ENCODE assay signal across 12 cellular contexts in the genomic region with DNA sequence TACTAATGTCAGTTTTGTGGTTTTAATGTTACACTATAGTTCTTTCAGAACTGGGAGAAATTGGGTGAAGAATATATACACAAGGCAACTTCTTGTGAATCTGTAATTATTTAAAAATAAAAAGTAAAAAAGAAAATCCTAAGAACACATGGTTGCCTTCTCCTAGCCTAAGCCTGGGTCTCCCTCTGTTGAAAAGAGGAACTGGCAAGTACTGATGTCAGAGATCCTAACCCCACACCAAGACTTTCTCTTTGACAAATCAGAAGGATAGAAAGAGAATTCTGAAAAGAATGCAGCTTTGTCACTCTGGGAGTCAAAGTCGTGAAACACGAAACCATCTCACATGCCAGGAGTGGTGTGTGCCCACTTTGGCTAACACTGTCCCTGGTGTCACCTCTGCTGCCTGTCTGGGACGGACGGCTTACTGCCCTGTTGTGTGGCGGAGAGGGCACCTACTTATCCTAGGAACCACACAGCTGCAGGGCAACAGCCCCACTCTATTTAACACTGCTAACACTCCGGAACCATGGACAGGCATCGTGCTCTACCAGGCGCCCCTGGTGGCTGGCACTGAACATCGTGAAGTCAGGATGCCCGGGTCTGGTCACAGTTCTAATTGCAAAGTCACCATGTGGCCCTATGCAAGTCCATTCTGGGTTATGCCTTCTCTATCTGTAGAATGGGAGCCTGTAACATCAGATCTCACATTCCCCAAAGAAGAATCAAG.
DNase-seq lines count a peak whose midpoint lies in the region; ATAC-seq and TF ChIP-seq lines count a peak whose summit lies in the region.
"Had no signal": no experiment of that assay in that cellular context is flagged by ENCODE, and none has a peak within 500 bp of the region (broad histone marks: within the 10 kb centered on the region; RNA-seq: fewer than 3 reads in every experiment).

No MANE protein-coding gene starts in this region.

- H2AFZ ChIP-seq in HCT116 (ENCODE audit: low read depth, low read length, poor library complexity, severe bottlenecking): peak overlapping the region; percentile 65

- no peak overlapping the region for H3K27ac Mint-ChIP-seq in CD4-positive, alpha-beta T cell

- no peaks in the 10 kb centered on the region for H3K79me2 ChIP-seq in HCT116 (ENCODE audit: insufficient read depth, low read length)

- H3K27ac ChIP-seq in AG04450 (ENCODE audit: low read depth, low read length) (no peak overlapping the region), HCT116 (ENCODE audit: low read depth, low read length) (no peak overlapping the region), SJCRH30 (no peak overlapping the region)
- H3K27ac ChIP-seq in CD4-positive, alpha-beta T cell (ENCODE audit: low read depth, low read length): no peak overlapping the region

- no peak overlapping the region for H3K4me3 ChIP-seq in AG04450 (ENCODE audit: low read depth, low read length)
- H3K4me3 ChIP-seq in HCT116 (replicated peaks in 1 of 2; ENCODE audit: low read depth in 1 of 2, low read length in 2 of 2): no peak overlapping the region
- H3K4me3 ChIP-seq in SJCRH30: no peak overlapping the region
- H3K4me3 ChIP-seq: lung had no signal

- H3K4me2 ChIP-seq in HCT116 (ENCODE audit: low read length): peak overlapping the region; percentile 51

- H3K36me3 ChIP-seq in HCT116 (ENCODE audit: control insufficient read depth in 1 of 2, insufficient read depth in 2 of 2, low read length in 2 of 2) (no peaks in the 10 kb centered on the region), SJCRH30 (no peaks in the 10 kb centered on the region)

- H3K9ac ChIP-seq in HCT116 (ENCODE audit: low read length): no peak overlapping the region

- no peak for TF ChIP-seq RAD21 in HCT116 (IDR thresholded peaks at IDR 0.05; ENCODE audit: low read depth)

- no peaks in the 10 kb centered on the region for H3K9me2 ChIP-seq in HCT116 (ENCODE audit: insufficient read depth)

- H3K9me3 ChIP-seq in AG04450 (ENCODE audit: control insufficient read depth, insufficient read depth, low read length) (no peaks in the 10 kb centered on the region), HCT116 (ENCODE audit: control insufficient read depth in 1 of 2, insufficient read depth in 1 of 2, low read depth in 1 of 2, low read length in 2 of 2) (no peaks in the 10 kb centered on the region), SJCRH30 (replicated peaks) (no peaks in the 10 kb centered on the region)
- no peaks in the 10 kb centered on the region for H3K9me3 ChIP-seq in CD4-positive, alpha-beta T cell (ENCODE audit: control insufficient read depth, low read length)

- H3K36me3 Mint-ChIP-seq in CD4-positive, alpha-beta T cell (ENCODE audit: low read depth): no peaks in the 10 kb centered on the region

- ATAC-seq in HCT116: peak; percentile 99
- ATAC-seq in left ventricle myocardium superior: peak; percentile 80
- no peak for ATAC-seq in HG02885 (IDR thresholded peaks at IDR 0.05; ENCODE audit: poor library complexity, unreplicated experiment)
- ATAC-seq in CD4-positive, alpha-beta T cell (ENCODE audit: poor library complexity): no peak
- no peak for ATAC-seq in HG03025 (IDR thresholded peaks at IDR 0.05; ENCODE audit: low FRiP score, unreplicated experiment)

- RAD21 ChIA-PET in HCT116 (lab: Charles Lee; ENCODE audit: low non-redundant PET in 1 of 2, low total read pairs in 2 of 2, uncharacterized antibody in 2 of 2, unreplicated experiment in 2 of 2): no interaction called here

- H4K20me1 ChIP-seq in HCT116 (ENCODE audit: insufficient read depth): no peaks in the 10 kb centered on the region

- no peaks in the 10 kb centered on the region for H3K4me1 Mint-ChIP-seq in CD4-positive, alpha-beta T cell (ENCODE audit: low read depth)

- H3K27me3 Mint-ChIP-seq in CD4-positive, alpha-beta T cell: no peaks in the 10 kb centered on the region

- peaks cover 0 to 8% of the 10 kb centered on the region in 2 experiments; a peak in 2 of 4 replicates for H3K4me1 ChIP-seq in HCT116 (ENCODE audit: control insufficient read depth in 1 of 2, insufficient read depth in 2 of 2, low read length in 2 of 2)
- no peaks in the 10 kb centered on the region for H3K4me1 ChIP-seq in SJCRH30

- no peak for DNase-seq in AG04450 (ENCODE audit: low read depth, low spot score)
- peak; percentile 37 for DNase-seq in HCT116 (ENCODE audit: low read depth, low spot score)
- DNase-seq in SJCRH30: peak; percentile 29 to 53
- DNase-seq in left ventricle myocardium superior: peak; percentile 52
- DNase-seq in CD4-positive, alpha-beta T cell: no peak
- no peak for DNase-seq in GDM1 (lab: John Stamatoyannopoulos, UW)
- DNase-seq: activated CD8-positive, alpha-beta memory T cell treated with anti-CD3 and anti-CD28 coated beads, Interleukin-2, amount 50 U/mL, for 48 hours; DMS79; effector CD4-positive, alpha-beta T cell had no signal

- H3K9me3 Mint-ChIP-seq in CD4-positive, alpha-beta T cell: no peaks in the 10 kb centered on the region

- POLR2A ChIA-PET in AG04450 (lab: Yijun Ruan, JAX): no interaction called here
- POLR2A ChIA-PET in HCT116 (lab: Charles Lee): no interaction called here
- POLR2A ChIA-PET in CD4-positive, alpha-beta T cell (lab: Charles Lee): no interaction called here

- H3K27me3 ChIP-seq in AG04450 (ENCODE audit: control insufficient read depth, insufficient read depth, low read length) (peaks cover 15% of the 10 kb centered on the region), HCT116 (ENCODE audit: insufficient read depth, low read length) (no peaks in the 10 kb centered on the region), SJCRH30 (no peaks in the 10 kb centered on the region)
- H3K27me3 ChIP-seq in CD4-positive, alpha-beta T cell (ENCODE audit: control insufficient read depth, insufficient read depth, low read length): no peaks in the 10 kb centered on the region

- intact Hi-C loops in HCT116 (cut with micrococcal nuclease): no loop called here
- intact Hi-C loops in left ventricle myocardium superior (cut with micrococcal nuclease): no loop called here
- intact Hi-C loops in CD4-positive, alpha-beta T cell (cut with DNase I, micrococcal nuclease): no loop called here

- 0 out of 2 replicates have a peak, but pooled peaks have one; percentile 27 for TF ChIP-seq CTCF in AG04450 (IDR thresholded peaks at IDR 0.05; ENCODE audit: low read depth, low read length)
- TF ChIP-seq CTCF in HCT116 (IDR thresholded peaks at IDR 0.05 in 2 of 3, conservative IDR thresholded peaks at IDR 0.05 in 1 of 3; ENCODE audit: borderline replicate concordance in 1 of 3, insufficient read depth in 1 of 3, low read depth in 2 of 3, low read length in 2 of 3): peak; percentile 25 to 87 (median 82); a peak in 4 of 6 replicates
- no peak for TF ChIP-seq CTCF in CD4-positive, alpha-beta T cell (IDR thresholded peaks at IDR 0.05)

- CTCF ChIA-PET in AG04450 (lab: Charles Lee): interaction anchor here (0.7 kb wide), 1 partner anchor 9 kb away, joined by 3 read pairs; no protein-coding TSS in a partner anchor
- CTCF ChIA-PET in HCT116 (lab: Charles Lee): interaction anchor here (0.9 to 2.1 kb wide), 2 partner anchors 11 to 134 kb away, joined by 5 to 6 read pairs; no protein-coding TSS in a partner anchor
- CTCF ChIA-PET in CD4-positive, alpha-beta T cell (lab: Charles Lee): no interaction called here

- no peak overlapping the region for H3K4me3 Mint-ChIP-seq in CD4-positive, alpha-beta T cell

- BruUV-seq in HCT116 (replicated peaks; lab: Mats Ljungman, UMichigan): no TSS peak

- TF ChIP-seq POLR2A in HCT116 (IDR thresholded peaks at IDR 0.05; ENCODE audit: borderline replicate concordance, extremely low read depth, insufficient read depth, insufficient read length): no peak

TF ChIP-seq in HCT116, 20 proteins besides CTCF, POLR2A, EP300 and RAD21:
- TF ChIP-seq, protein P1, sequence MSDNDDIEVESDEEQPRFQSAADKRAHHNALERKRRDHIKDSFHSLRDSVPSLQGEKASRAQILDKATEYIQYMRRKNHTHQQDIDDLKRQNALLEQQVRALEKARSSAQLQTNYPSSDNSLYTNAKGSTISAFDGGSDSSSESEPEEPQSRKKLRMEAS (IDR thresholded peaks at IDR 0.05): peak; percentile 77
- TF ChIP-seq, protein P2, sequence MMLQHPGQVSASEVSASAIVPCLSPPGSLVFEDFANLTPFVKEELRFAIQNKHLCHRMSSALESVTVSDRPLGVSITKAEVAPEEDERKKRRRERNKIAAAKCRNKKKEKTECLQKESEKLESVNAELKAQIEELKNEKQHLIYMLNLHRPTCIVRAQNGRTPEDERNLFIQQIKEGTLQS (IDR thresholded peaks at IDR 0.05): no peak

Comparison
In these comparisons a context has a peak if more than half of its experiments do, and no peak if none do; other contexts are left out.
1. DNase-seq: peak in HCT116 (single experiment), SJCRH30 (2 of 2) and left ventricle myocardium superior (single experiment); none in AG04450 (single experiment), CD4-positive, alpha-beta T cell (0 of 10) and GDM1 (single experiment).
2. ATAC-seq: peak in HCT116 (single experiment) and left ventricle myocardium superior (single experiment); none in HG02885 (single experiment), CD4-positive, alpha-beta T cell (single experiment) and HG03025 (single experiment).